24 cellular contexts compared by ENCODE assay signal in the genomic region with DNA sequence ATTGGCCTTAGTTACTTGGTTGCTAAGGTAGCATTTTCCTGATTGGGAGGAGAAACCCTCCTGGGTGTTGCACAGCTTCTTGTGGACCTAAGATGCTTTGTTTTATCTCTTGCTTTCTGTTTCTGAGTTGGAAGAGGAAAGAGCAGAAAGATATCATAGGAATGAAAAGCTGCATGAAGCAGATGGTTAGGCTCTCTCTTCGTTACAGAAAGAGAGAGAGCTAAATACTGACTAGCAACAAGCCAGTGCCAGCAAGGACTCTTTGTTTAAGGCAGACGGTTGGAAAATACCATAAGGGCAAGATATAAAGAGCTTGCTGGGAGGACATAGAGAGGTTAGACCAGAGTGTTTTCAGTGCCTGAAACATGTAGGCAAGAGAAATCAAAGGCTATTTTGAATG.
A peak's percentile ranks its signal among the peaks of the same experiment; 100 is the strongest.
DNase-seq lines count a peak whose midpoint lies in the region; ATAC-seq, FAIRE-seq and TF ChIP-seq lines count a peak whose summit lies in the region.
"Had no signal": no experiment of that assay in that cellular context is flagged by ENCODE, and none has a peak within 500 bp of the region (broad histone marks: within the 10 kb centered on the region; RNA-seq: fewer than 3 reads in every experiment).

No MANE protein-coding gene starts in this region.

- FAIRE-seq in K562 (lab: Jason Lieb, UNC) = peak; percentile 62

- no peak for TF ChIP-seq RAD21 in K562 (CRISPR knock-in tag; conservative IDR thresholded peaks at IDR 0.05 in 1 of 2, IDR thresholded peaks at IDR 0.05 in 1 of 2)

- no TSS peak for BruUV-seq in K562 (replicated peaks; lab: Mats Ljungman, UMichigan)

- H3K4me1 ChIP-seq in K562 (replicated peaks in 1 of 2; ENCODE audit: control insufficient read depth in 2 of 2, insufficient read depth in 2 of 2, low read length in 2 of 2) (no peaks in the 10 kb centered on the region), iPS-20b (ENCODE audit: insufficient read depth, low read length) (peaks cover 3% of the 10 kb centered on the region; the same call in 1 of the 2 replicates)
- H3K4me1 ChIP-seq: prostate gland, thyroid gland had no signal

- H2AFZ ChIP-seq in K562 (ENCODE audit: low read depth, low read length) = no peak overlapping the region
- H2AFZ ChIP-seq: GM23248, hepatocyte had no signal

- 38% methylated on average over 2 of the region's 2 CpGs for WGBS in K562 (ENCODE audit: insufficient coverage, low coverage, missing lambda C conversion rate)

- no peak for TF ChIP-seq CTCF in K562 (IDR thresholded peaks at IDR 0.05 in 2 of 3, conservative IDR thresholded peaks at IDR 0.05 in 1 of 3; ENCODE audit: insufficient read depth in 2 of 3, low read depth in 1 of 3, low read length in 3 of 3)

- H3K9ac ChIP-seq in K562 (ENCODE audit: insufficient read depth in 1 of 2, low read depth in 2 of 2, low read length in 2 of 2) = no peak overlapping the region
- H3K9ac ChIP-seq in iPS-20b (ENCODE audit: low read depth, low read length) = peak overlapping the region; percentile 2; the same call in 1 of the 2 replicates
- H3K9ac ChIP-seq: GM23248 had no signal

- H3K79me2 ChIP-seq in K562 (ENCODE audit: control insufficient read depth, insufficient read depth, low read length) = no peaks in the 10 kb centered on the region
- H3K79me2 ChIP-seq: hepatocyte had no signal

- CTCF ChIA-PET in K562 (lab: Yijun Ruan, JAX; ENCODE audit: low intra/inter-chr PET ratio) = no interaction called here

- POLR2A ChIA-PET in K562 (lab: Yijun Ruan, JAX) = no interaction called here

- DNase-seq in NCI-H1092 treated with DMSO at 0.1 percent for 48 hours (lab: John Stamatoyannopoulos, UW) (peak; percentile 26), NCI-H1092 (lab: John Stamatoyannopoulos, UW) (no peak), K562 (ENCODE audit: extremely low read depth in 1 of 4, low spot score in 3 of 4) (no peak), superior temporal gyrus (ENCODE audit: extremely low spot score) (peak; percentile 50), NCI-H526 treated with DMSO at 0.1 percent for 48 hours (lab: John Stamatoyannopoulos, UW) (no peak), NCI-H510A treated with DMSO at 0.1 percent for 48 hours (lab: John Stamatoyannopoulos, UW) (no peak)
- DNase-seq: activated CD4-positive, alpha-beta T cell treated with anti-CD3 and anti-CD28 coated beads, Interleukin-2, amount 10 ng/mL, durations not matched to agents 24 days and 14 days; activated naive CD4-positive, alpha-beta T cell treated with anti-CD3 and anti-CD28 coated beads for 36 hours; CD4-positive, alpha-beta T cell; foreskin melanocyte; GM23248; immature natural killer cell; NCI-H2081 treated with DMSO at 0.1 percent for 48 hours; NCI-H510A; stimulated activated CD4-positive, alpha-beta T cell treated with anti-CD3 and anti-CD28 coated beads, Interleukin-15, amount 100 ng/mL, for 24 hours; thyroid gland; WERI-Rb-1 had no signal

- no peak for TF ChIP-seq EP300 in K562 (IDR thresholded peaks at IDR 0.05; ENCODE audit: low read length)

- H3K4me3 ChIP-seq in K562 = no peak overlapping the region
- H3K4me3 ChIP-seq in iPS-20b (ENCODE audit: low read length) = no peak overlapping the region
- H3K4me3 ChIP-seq: GM23248, hepatocyte, prostate gland, thyroid gland had no signal

- no peak overlapping the region for H3K27ac ChIP-seq in K562 (ENCODE audit: extremely low read depth, low read depth, low read length)
- no peak overlapping the region for H3K27ac ChIP-seq in iPS-20b (ENCODE audit: low read length)
- H3K27ac ChIP-seq: 22Rv1, GM23248, hepatocyte, prostate gland, thyroid gland, WERI-Rb-1 had no signal

- no peaks in the 10 kb centered on the region for H3K9me1 ChIP-seq in K562 (ENCODE audit: control insufficient read depth, insufficient read depth, low read length)

- intact Hi-C loops in K562 (cut with micrococcal nuclease) = no loop called here

- no peaks in the 10 kb centered on the region for H3K27me3 ChIP-seq in K562 (ENCODE audit: control insufficient read depth in 2 of 2, insufficient read depth in 2 of 2, low read length in 2 of 2)
- H3K27me3 ChIP-seq in iPS-20b (ENCODE audit: insufficient read depth, low read length) = no peaks in the 10 kb centered on the region
- H3K27me3 ChIP-seq: hepatocyte, thyroid gland had no signal

- no peaks in the 10 kb centered on the region for H4K20me1 ChIP-seq in K562 (replicated peaks; ENCODE audit: control insufficient read depth, insufficient read depth, low read length)

- no peaks in the 10 kb centered on the region for H3K36me3 ChIP-seq in K562 (ENCODE audit: control insufficient read depth, insufficient read depth, low read length)
- no peaks in the 10 kb centered on the region for H3K36me3 ChIP-seq in iPS-20b (ENCODE audit: insufficient read depth, low read depth, low read length)
- H3K36me3 ChIP-seq: prostate gland, thyroid gland, WERI-Rb-1 had no signal

- H3K9me3 ChIP-seq in K562 (replicated peaks; ENCODE audit: control insufficient read depth, insufficient read depth, low read depth, low read length) = no peaks in the 10 kb centered on the region
- H3K9me3 ChIP-seq in iPS-20b (ENCODE audit: insufficient read depth, low read depth, low read length) = no peaks in the 10 kb centered on the region
- H3K9me3 ChIP-seq: prostate gland, thyroid gland had no signal

- ATAC-seq in K562 (no peak), GM18517 (IDR thresholded peaks at IDR 0.05; ENCODE audit: unreplicated experiment) (no peak)
- ATAC-seq: natural killer cell treated with Interleukin-12 subunit alpha and Interleukin-12 subunit beta and Interleukin-15 and Interleukin-18, amount 100 ng/mL, for 72 hours; SK-N-SH treated with all-trans-retinoic acid at 6 μM for 48 hours had no signal

- H3K4me2 ChIP-seq in K562 (ENCODE audit: insufficient read depth, low read length) = no peak overlapping the region
- H3K4me2 ChIP-seq: hepatocyte had no signal

- no peak for TF ChIP-seq POLR2A in K562 (conservative IDR thresholded peaks at IDR 0.05)

- in situ Hi-C loops in K562 (cut with MboI) = no loop called here

TF ChIP-seq in K562, 482 proteins besides CTCF, POLR2A, EP300 and RAD21:
- TF ChIP-seq ZNF766 (CRISPR knock-in tag; conservative IDR thresholded peaks at IDR 0.05) = no peak
- peak; percentile 18; the same call in 1 of the 2 replicates for TF ChIP-seq RFX1 (IDR thresholded peaks at IDR 0.05)

Comparison
In these comparisons a context has a peak if more than half of its experiments do, and no peak if none do; other contexts are left out.
1. DNase-seq: peak in NCI-H1092 treated with DMSO at 0.1 percent for 48 hours (single experiment) and superior temporal gyrus (single experiment); none in NCI-H1092 (single experiment), K562 (0 of 4), NCI-H526 treated with DMSO at 0.1 percent for 48 hours (single experiment) and NCI-H510A treated with DMSO at 0.1 percent for 48 hours (single experiment).